In genomic region chr6:20441236-20441635, GRCh38 we compare ENCODE assay signal across 30 cellular contexts.
"Had no signal": no experiment of that assay in that cellular context is flagged by ENCODE, and none has a peak within 500 bp of the region (broad histone marks: within the 10 kb centered on the region; RNA-seq: fewer than 3 reads in every experiment).

No MANE protein-coding gene starts in this region.

- H3K27me3 ChIP-seq: adrenal gland, body of pancreas, colonic mucosa, gastroesophageal sphincter, hepatocyte, right atrium auricular region, stomach, tibial nerve had no signal

- FAIRE-seq: TTC549 had no signal

- H3K27ac Mint-ChIP-seq: activated CD4-positive, alpha-beta memory T cell treated with anti-CD3 and anti-CD28 coated beads for 36 hours; activated CD4-positive, alpha-beta T cell treated with anti-CD3 and anti-CD28 coated beads, Interleukin-2, amount 10 ng/mL, durations not matched to agents 24 days and 14 days; activated naive CD4-positive, alpha-beta T cell treated with anti-CD3 and anti-CD28 coated beads for 36 hours; activated naive CD8-positive, alpha-beta T cell treated with anti-CD3 and anti-CD28 coated beads for 36 hours; activated T-helper 1 cell treated with anti-CD3 and anti-CD28 coated beads, Interleukin-12 subunit alpha, Interleukin-12 subunit beta, Interleukin-2, Interleukin-4 antibody, amounts not matched to agents 30 ng/mL and 10 ng/mL and 1 ng/mL, durations not matched to agents 14 hours and 24 hours and 36 hours had no signal

- H3K9me3 ChIP-seq: adrenal gland, body of pancreas, colonic mucosa, gastroesophageal sphincter, left ventricle myocardium inferior, right atrium auricular region, stomach, tibial nerve had no signal

- H3K27me3 Mint-ChIP-seq: activated CD4-positive, alpha-beta memory T cell treated with anti-CD3 and anti-CD28 coated beads for 36 hours; activated CD4-positive, alpha-beta T cell treated with anti-CD3 and anti-CD28 coated beads, Interleukin-2, amount 10 ng/mL, durations not matched to agents 24 days and 14 days; activated naive CD8-positive, alpha-beta T cell treated with anti-CD3 and anti-CD28 coated beads for 36 hours; stimulated activated naive B cell treated with anti-CD40 and anti-IgM and Interleukin-4, amounts not matched to agents 10 μg/mL and 1 μg/mL and 100 μg/mL, for 72 hours had no signal

- H2AFZ ChIP-seq: hepatocyte, parathyroid adenoma had no signal

- H3K79me2 ChIP-seq: parathyroid adenoma had no signal

- H3K4me1 ChIP-seq: adrenal gland, body of pancreas, colonic mucosa, gastroesophageal sphincter, parathyroid adenoma, stomach had no signal

- H3K4me3 ChIP-seq: adrenal gland, body of pancreas, colonic mucosa, gastroesophageal sphincter, hepatocyte, left ventricle myocardium inferior, lung, right atrium auricular region, skin epidermis, stomach, tibial nerve had no signal

- H3K4me3 Mint-ChIP-seq: activated CD4-positive, alpha-beta memory T cell treated with anti-CD3 and anti-CD28 coated beads for 36 hours; activated CD4-positive, alpha-beta T cell treated with anti-CD3 and anti-CD28 coated beads, Interleukin-2, amount 10 ng/mL, durations not matched to agents 24 days and 14 days; activated naive CD4-positive, alpha-beta T cell treated with anti-CD3 and anti-CD28 coated beads for 36 hours; activated naive CD8-positive, alpha-beta T cell treated with anti-CD3 and anti-CD28 coated beads for 36 hours; activated T-helper 1 cell treated with anti-CD3 and anti-CD28 coated beads, Interleukin-12 subunit alpha, Interleukin-12 subunit beta, Interleukin-2, Interleukin-4 antibody, amounts not matched to agents 30 ng/mL and 10 ng/mL and 1 ng/mL, durations not matched to agents 14 hours and 24 hours and 36 hours; stimulated activated naive B cell treated with anti-CD40 and anti-IgM and Interleukin-4, amounts not matched to agents 10 μg/mL and 1 μg/mL and 100 μg/mL, for 72 hours had no signal

- H3K9me3 Mint-ChIP-seq: activated CD4-positive, alpha-beta memory T cell treated with anti-CD3 and anti-CD28 coated beads for 36 hours; activated CD4-positive, alpha-beta T cell treated with anti-CD3 and anti-CD28 coated beads, Interleukin-2, amount 10 ng/mL, durations not matched to agents 24 days and 14 days; activated T-helper 1 cell treated with anti-CD3 and anti-CD28 coated beads, Interleukin-12 subunit alpha, Interleukin-12 subunit beta, Interleukin-2, Interleukin-4 antibody, amounts not matched to agents 30 ng/mL and 10 ng/mL and 1 ng/mL, durations not matched to agents 14 hours and 24 hours and 36 hours had no signal

- DNase-seq: activated CD4-positive, alpha-beta memory T cell treated with anti-CD3 and anti-CD28 coated beads for 36 hours; activated CD4-positive, alpha-beta T cell treated with anti-CD3 and anti-CD28 coated beads, Interleukin-2, amount 10 ng/mL, durations not matched to agents 24 days and 14 days; activated CD4-positive, CD25-positive, alpha-beta regulatory T cell treated with anti-CD3 and anti-CD28 coated beads, Interleukin-2, amount 50 U/mL, for 72 hours; activated CD8-positive, alpha-beta memory T cell treated with anti-CD3 and anti-CD28 coated beads, Interleukin-2, amount 50 U/mL, for 4 hours; activated effector memory CD4-positive, alpha-beta T cell treated with anti-CD3 and anti-CD28 coated beads, Interleukin-2, amount 50 U/mL, for 16 hours; activated naive CD4-positive, alpha-beta T cell treated with anti-CD3 and anti-CD28 coated beads for 36 hours; activated naive CD8-positive, alpha-beta T cell treated with anti-CD3 and anti-CD28 coated beads for 36 hours; activated T-cell treated with anti-CD3 and anti-CD28 coated beads, Interleukin-2, amount 50 U/mL, for 1 hour; adrenal gland; aorta; body of pancreas; colonic mucosa; effector memory CD4-positive, alpha-beta T cell; erythroblast; islet precursor cell; left ventricle myocardium inferior; stimulated activated CD4-positive, alpha-beta T cell treated with anti-CD3 and anti-CD28 coated beads, Interleukin-4, amount 100 ng/mL, for 4 hours; stimulated activated naive B cell treated with anti-CD40 and anti-IgM and Interleukin-4, amounts not matched to agents 10 μg/mL and 1 μg/mL and 100 μg/mL, for 72 hours; stomach; T-helper 9 cell; WERI-Rb-1 had no signal

- H3K27ac ChIP-seq: adrenal gland, body of pancreas, colonic mucosa, gastroesophageal sphincter, hepatocyte, left ventricle myocardium inferior, parathyroid adenoma, right atrium auricular region, stomach, WERI-Rb-1 had no signal

- H3K36me3 ChIP-seq: adrenal gland, colonic mucosa, gastroesophageal sphincter, left ventricle myocardium inferior, right atrium auricular region, tibial nerve had no signal
